Comparison of ENCODE assay signal across 1 cellular context in the genomic region with DNA sequence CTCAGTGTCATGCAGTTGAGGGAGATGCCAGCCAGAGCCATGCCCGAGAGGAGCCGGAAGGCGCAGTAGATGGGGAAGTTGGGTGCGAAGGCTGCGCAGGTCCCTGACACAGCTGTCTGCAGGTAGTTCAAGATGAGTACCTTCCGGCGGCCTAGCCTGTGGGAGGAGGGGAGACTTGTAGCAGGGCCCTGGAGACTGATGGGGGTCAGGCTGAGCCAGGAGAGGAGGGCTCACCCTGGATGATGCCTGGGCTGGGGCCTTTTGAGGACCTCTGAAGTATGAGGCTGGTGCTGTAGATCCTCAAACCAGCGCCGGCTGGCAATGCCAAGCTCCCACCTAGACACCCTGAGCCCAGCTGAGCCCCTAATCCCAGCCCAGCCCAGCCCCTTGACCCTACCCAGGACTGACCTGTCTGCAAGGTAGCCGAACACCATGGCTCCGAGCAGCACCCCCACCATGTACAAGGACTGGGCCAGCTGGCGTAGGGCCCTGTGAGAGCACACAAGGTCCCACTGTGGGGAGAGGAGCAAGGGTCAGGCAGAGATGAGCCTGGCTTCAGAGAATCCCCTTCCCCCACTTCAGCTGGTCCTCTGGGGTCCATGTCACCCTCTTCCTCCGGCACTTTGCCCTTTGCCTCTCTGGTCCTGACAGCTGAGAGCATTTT.
TF ChIP-seq lines count a peak whose summit lies in the region.

No MANE protein-coding gene starts in this region.

TF ChIP-seq in HepG2, 621 proteins besides CTCF, POLR2A, EP300 and RAD21:
- TF ChIP-seq ZNF720 (CRISPR knock-in tag; IDR thresholded peaks at IDR 0.05): no peak
- no peak for TF ChIP-seq NFRKB (IDR thresholded peaks at IDR 0.05)
- no peak for TF ChIP-seq ZNF781 (CRISPR knock-in tag; IDR thresholded peaks at IDR 0.05; ENCODE audit: borderline replicate concordance, not compliant biosample characterization)
- TF ChIP-seq HMGA1 (CRISPR knock-in tag; conservative IDR thresholded peaks at IDR 0.05): no peak
